Comparison of ENCODE assay signal across 1 cellular context in the genomic region with DNA sequence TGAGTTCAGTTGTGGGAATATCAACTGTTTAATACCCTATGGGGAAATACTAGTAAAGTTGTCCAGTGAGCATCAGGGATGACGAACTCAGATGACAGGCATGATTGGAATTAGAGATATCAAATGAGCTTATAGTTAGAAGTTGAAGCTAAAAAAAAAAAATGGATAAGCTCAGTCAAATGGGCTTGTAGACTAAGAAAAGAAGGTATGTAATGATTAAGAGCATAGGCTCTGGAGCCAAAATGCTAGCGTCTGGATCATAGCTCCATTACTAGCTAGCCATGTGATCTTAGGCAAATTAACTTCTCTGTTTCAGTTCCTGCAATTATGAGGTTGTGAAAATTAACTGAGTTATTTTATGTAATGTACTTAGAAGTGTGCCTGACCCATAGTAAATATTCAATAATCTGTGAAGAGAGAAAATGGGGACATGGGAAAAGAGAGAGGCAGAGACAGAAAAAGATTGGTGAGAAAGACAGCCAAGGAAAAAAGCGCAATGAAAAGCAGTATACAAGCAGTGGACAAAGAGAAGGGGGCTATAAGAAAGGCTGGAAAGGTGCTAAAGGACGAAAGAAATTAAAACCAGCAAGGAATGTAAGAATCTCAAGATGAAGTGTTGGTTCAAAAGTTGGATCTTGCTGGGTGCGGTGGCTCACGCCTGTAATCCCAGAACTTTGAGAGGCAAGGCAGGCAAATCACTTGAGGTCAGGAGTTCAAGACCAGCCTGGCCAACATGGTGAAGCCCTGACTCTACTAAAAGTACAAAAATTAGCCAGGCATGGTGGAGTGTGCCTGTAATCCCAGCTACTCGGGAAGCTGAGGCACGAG.
TF ChIP-seq lines count a peak whose summit lies in the region.

No MANE protein-coding gene starts in this region.

TF ChIP-seq in H1, 55 proteins besides CTCF, POLR2A, EP300 and RAD21 (continued from another document):
- TF ChIP-seq, protein P1, sequence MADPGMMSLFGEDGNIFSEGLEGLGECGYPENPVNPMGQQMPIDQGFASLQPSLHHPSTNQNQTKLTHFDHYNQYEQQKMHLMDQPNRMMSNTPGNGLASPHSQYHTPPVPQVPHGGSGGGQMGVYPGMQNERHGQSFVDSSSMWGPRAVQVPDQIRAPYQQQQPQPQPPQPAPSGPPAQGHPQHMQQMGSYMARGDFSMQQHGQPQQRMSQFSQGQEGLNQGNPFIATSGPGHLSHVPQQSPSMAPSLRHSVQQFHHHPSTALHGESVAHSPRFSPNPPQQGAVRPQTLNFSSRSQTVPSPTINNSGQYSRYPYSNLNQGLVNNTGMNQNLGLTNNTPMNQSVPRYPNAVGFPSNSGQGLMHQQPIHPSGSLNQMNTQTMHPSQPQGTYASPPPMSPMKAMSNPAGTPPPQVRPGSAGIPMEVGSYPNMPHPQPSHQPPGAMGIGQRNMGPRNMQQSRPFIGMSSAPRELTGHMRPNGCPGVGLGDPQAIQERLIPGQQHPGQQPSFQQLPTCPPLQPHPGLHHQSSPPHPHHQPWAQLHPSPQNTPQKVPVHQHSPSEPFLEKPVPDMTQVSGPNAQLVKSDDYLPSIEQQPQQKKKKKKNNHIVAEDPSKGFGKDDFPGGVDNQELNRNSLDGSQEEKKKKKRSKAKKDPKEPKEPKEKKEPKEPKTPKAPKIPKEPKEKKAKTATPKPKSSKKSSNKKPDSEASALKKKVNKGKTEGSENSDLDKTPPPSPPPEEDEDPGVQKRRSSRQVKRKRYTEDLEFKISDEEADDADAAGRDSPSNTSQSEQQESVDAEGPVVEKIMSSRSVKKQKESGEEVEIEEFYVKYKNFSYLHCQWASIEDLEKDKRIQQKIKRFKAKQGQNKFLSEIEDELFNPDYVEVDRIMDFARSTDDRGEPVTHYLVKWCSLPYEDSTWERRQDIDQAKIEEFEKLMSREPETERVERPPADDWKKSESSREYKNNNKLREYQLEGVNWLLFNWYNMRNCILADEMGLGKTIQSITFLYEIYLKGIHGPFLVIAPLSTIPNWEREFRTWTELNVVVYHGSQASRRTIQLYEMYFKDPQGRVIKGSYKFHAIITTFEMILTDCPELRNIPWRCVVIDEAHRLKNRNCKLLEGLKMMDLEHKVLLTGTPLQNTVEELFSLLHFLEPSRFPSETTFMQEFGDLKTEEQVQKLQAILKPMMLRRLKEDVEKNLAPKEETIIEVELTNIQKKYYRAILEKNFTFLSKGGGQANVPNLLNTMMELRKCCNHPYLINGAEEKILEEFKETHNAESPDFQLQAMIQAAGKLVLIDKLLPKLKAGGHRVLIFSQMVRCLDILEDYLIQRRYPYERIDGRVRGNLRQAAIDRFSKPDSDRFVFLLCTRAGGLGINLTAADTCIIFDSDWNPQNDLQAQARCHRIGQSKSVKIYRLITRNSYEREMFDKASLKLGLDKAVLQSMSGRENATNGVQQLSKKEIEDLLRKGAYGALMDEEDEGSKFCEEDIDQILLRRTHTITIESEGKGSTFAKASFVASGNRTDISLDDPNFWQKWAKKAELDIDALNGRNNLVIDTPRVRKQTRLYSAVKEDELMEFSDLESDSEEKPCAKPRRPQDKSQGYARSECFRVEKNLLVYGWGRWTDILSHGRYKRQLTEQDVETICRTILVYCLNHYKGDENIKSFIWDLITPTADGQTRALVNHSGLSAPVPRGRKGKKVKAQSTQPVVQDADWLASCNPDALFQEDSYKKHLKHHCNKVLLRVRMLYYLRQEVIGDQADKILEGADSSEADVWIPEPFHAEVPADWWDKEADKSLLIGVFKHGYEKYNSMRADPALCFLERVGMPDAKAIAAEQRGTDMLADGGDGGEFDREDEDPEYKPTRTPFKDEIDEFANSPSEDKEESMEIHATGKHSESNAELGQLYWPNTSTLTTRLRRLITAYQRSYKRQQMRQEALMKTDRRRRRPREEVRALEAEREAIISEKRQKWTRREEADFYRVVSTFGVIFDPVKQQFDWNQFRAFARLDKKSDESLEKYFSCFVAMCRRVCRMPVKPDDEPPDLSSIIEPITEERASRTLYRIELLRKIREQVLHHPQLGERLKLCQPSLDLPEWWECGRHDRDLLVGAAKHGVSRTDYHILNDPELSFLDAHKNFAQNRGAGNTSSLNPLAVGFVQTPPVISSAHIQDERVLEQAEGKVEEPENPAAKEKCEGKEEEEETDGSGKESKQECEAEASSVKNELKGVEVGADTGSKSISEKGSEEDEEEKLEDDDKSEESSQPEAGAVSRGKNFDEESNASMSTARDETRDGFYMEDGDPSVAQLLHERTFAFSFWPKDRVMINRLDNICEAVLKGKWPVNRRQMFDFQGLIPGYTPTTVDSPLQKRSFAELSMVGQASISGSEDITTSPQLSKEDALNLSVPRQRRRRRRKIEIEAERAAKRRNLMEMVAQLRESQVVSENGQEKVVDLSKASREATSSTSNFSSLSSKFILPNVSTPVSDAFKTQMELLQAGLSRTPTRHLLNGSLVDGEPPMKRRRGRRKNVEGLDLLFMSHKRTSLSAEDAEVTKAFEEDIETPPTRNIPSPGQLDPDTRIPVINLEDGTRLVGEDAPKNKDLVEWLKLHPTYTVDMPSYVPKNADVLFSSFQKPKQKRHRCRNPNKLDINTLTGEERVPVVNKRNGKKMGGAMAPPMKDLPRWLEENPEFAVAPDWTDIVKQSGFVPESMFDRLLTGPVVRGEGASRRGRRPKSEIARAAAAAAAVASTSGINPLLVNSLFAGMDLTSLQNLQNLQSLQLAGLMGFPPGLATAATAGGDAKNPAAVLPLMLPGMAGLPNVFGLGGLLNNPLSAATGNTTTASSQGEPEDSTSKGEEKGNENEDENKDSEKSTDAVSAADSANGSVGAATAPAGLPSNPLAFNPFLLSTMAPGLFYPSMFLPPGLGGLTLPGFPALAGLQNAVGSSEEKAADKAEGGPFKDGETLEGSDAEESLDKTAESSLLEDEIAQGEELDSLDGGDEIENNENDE (IDR thresholded peaks at IDR 0.05; ENCODE audit: insufficient replicate concordance, low read length): no peak
- TF ChIP-seq KDM4A (IDR thresholded peaks at IDR 0.05; ENCODE audit: low read depth, low read length, severe bottlenecking) (no peak), CEBPB (IDR thresholded peaks at IDR 0.05; ENCODE audit: low read depth, low read length) (no peak), HDAC6 (IDR thresholded peaks at IDR 0.05; ENCODE audit: low read depth, low read length) (no peak)
TF ChIP-seq in H1: peak in this region for 0.
